ENCODE assay signal across 14 cellular contexts in genomic region chr5:41788800-41789395, GRCh38.
DNase-seq lines count a peak whose midpoint lies in the region; ATAC-seq and TF ChIP-seq lines count a peak whose summit lies in the region.
"Had no signal": no experiment of that assay in that cellular context is flagged by ENCODE, and none has a peak within 500 bp of the region (broad histone marks: within the 10 kb centered on the region; RNA-seq: fewer than 3 reads in every experiment).

No MANE protein-coding gene starts in this region.

- no peak overlapping the region for H3K4me3 Mint-ChIP-seq in GM23338
- no peak overlapping the region for H3K4me3 Mint-ChIP-seq in activated CD4-positive, alpha-beta memory T cell treated with anti-CD3 and anti-CD28 coated beads, Interleukin-2, amount 10 ng/mL, durations not matched to agents 7 days and 5 days
- H3K4me3 Mint-ChIP-seq: CD4-positive, alpha-beta T cell; stimulated activated effector memory CD8-positive, alpha-beta T cell treated with anti-CD3 and anti-CD28 coated beads, Interleukin-12 subunit alpha, Interleukin-12 subunit beta, amount 100 ng/mL, for 72 hours; T-helper 17 cell had no signal

- no peaks in the 10 kb centered on the region for H3K9me3 ChIP-seq in mammary epithelial cell (replicated peaks; ENCODE audit: insufficient read depth, low read length)
- H3K9me3 ChIP-seq in mesenchymal stem cell (ENCODE audit: control insufficient read depth, low read length), result no peaks in the 10 kb centered on the region

- POLR2A ChIA-PET in BJ (lab: Charles Lee), result interaction anchor here (0.6 kb wide), 1 partner anchor 31 kb away, joined by 9 read pairs; no protein-coding TSS in a partner anchor
- POLR2A ChIA-PET in activated CD4-positive, alpha-beta memory T cell treated with anti-CD3 and anti-CD28 coated beads, Interleukin-2, amount 10 ng/mL, durations not matched to agents 7 days and 5 days (lab: Charles Lee), result no interaction called here

- H3K18ac ChIP-seq in mesenchymal stem cell (ENCODE audit: low read depth in 1 of 2, low read length in 2 of 2), result no peak overlapping the region

- H3K4me2 ChIP-seq in KMS-11 (peak overlapping the region; percentile 49), mammary epithelial cell (ENCODE audit: insufficient read depth, low read depth, low read length) (peak overlapping the region; percentile 1), mesenchymal stem cell (ENCODE audit: low read length, poor library complexity, severe bottlenecking) (no peak overlapping the region), GM23338 (no peak overlapping the region)

- H3K36me3 ChIP-seq in BJ (ENCODE audit: control insufficient read depth, insufficient read depth, low read length) (no peaks in the 10 kb centered on the region), KMS-11 (ENCODE audit: insufficient read depth) (no peaks in the 10 kb centered on the region), mammary epithelial cell (ENCODE audit: insufficient read depth, low read length) (peaks cover 4% of the 10 kb centered on the region), mesenchymal stem cell (ENCODE audit: control insufficient read depth in 1 of 2, insufficient read depth in 2 of 2, low read depth in 1 of 2, low read length in 2 of 2) (no peaks in the 10 kb centered on the region), GM23338 (ENCODE audit: insufficient read depth) (no peaks in the 10 kb centered on the region)

- no peaks in the 10 kb centered on the region for H3F3A ChIP-seq in GM23338 (replicated peaks; ENCODE audit: low read depth)

- H2BK15ac ChIP-seq in mesenchymal stem cell (ENCODE audit: low read depth, poor library complexity, severe bottlenecking), result no peak overlapping the region

- no peak overlapping the region for H2BK5ac ChIP-seq in mesenchymal stem cell (ENCODE audit: low read depth, low read length, poor library complexity, severe bottlenecking)

- dilution Hi-C loops in mammary epithelial cell (cut with HindIII; ENCODE audit: low sequenced_read_pairs), result no loop called here

- DNase-seq in BJ (ENCODE audit: low read depth), result peak; percentile 18
- DNase-seq in mammary epithelial cell, result no peak
- DNase-seq in mesenchymal stem cell, result peak; percentile 19
- DNase-seq in SK-N-DZ (ENCODE audit: low spot score), result no peak
- DNase-seq in GM23338 (ENCODE audit: low spot score), result no peak
- no peak for DNase-seq in activated CD4-positive, alpha-beta memory T cell treated with anti-CD3 and anti-CD28 coated beads, Interleukin-2, amount 10 ng/mL, durations not matched to agents 7 days and 5 days
- no peak for DNase-seq in activated CD4-positive, CD25-positive, alpha-beta regulatory T cell (lab: John Stamatoyannopoulos, UW)
- DNase-seq: activated naive CD4-positive, alpha-beta T cell treated with Interleukin-2 at 50 U/mL for 16 hours; CD4-positive, alpha-beta T cell; head of caudate nucleus; NCI-H1048; T-helper 17 cell had no signal

- H3K4me3 ChIP-seq in BJ (ENCODE audit: low read depth, low read length) (no peak overlapping the region), KMS-11 (IDR thresholded peaks at IDR 0.05; ENCODE audit: insufficient read depth, low read depth, low read length) (no peak overlapping the region), mammary epithelial cell (replicated peaks in 1 of 3; ENCODE audit: insufficient read depth in 1 of 3, low read depth in 2 of 3, low read length in 3 of 3) (no peak overlapping the region), mesenchymal stem cell (ENCODE audit: insufficient read depth in 1 of 2, low read depth in 1 of 2, low read length in 2 of 2) (no peak overlapping the region), GM23338 (no peak overlapping the region)

- no peaks in the 10 kb centered on the region for H3K27me3 Mint-ChIP-seq in GM23338 (ENCODE audit: insufficient read depth, low read depth, poor library complexity)
- H3K27me3 Mint-ChIP-seq in activated CD4-positive, alpha-beta memory T cell treated with anti-CD3 and anti-CD28 coated beads, Interleukin-2, amount 10 ng/mL, durations not matched to agents 7 days and 5 days, result no peaks in the 10 kb centered on the region
- H3K27me3 Mint-ChIP-seq: CD4-positive, alpha-beta T cell; T-helper 17 cell had no signal

- H3K36me3 Mint-ChIP-seq in GM23338 (ENCODE audit: low read depth), result no peaks in the 10 kb centered on the region
- peaks cover 34% of the 10 kb centered on the region for H3K36me3 Mint-ChIP-seq in activated CD4-positive, alpha-beta memory T cell treated with anti-CD3 and anti-CD28 coated beads, Interleukin-2, amount 10 ng/mL, durations not matched to agents 7 days and 5 days (ENCODE audit: low read depth)

- H3K14ac ChIP-seq in mesenchymal stem cell (ENCODE audit: low read length in 2 of 2), result no peak overlapping the region

- BruUV-seq in mammary epithelial cell (replicated peaks; lab: Mats Ljungman, UMichigan), result no TSS peak

- H3K9ac ChIP-seq in KMS-11, result no peak overlapping the region
- no peak overlapping the region for H3K9ac ChIP-seq in mammary epithelial cell (ENCODE audit: insufficient read depth, low read length)
- peak overlapping the region; percentile 6 for H3K9ac ChIP-seq in mesenchymal stem cell (ENCODE audit: low read length)

- peaks cover 4% of the 10 kb centered on the region for H3K79me1 ChIP-seq in mesenchymal stem cell (replicated peaks; ENCODE audit: low read length, poor library complexity, severe bottlenecking)

- in situ Hi-C loops in mammary epithelial cell (cut with MboI; ENCODE audit: low sequenced_read_pairs in 2 of 2), result no loop called here

- H2BK120ac ChIP-seq in mesenchymal stem cell (ENCODE audit: low read depth, low read length), result no peak overlapping the region

- H3K4me1 Mint-ChIP-seq in GM23338, result peaks cover 20% of the 10 kb centered on the region
- peaks cover 7% of the 10 kb centered on the region for H3K4me1 Mint-ChIP-seq in activated CD4-positive, alpha-beta memory T cell treated with anti-CD3 and anti-CD28 coated beads, Interleukin-2, amount 10 ng/mL, durations not matched to agents 7 days and 5 days
- H3K4me1 Mint-ChIP-seq: stimulated activated effector memory CD8-positive, alpha-beta T cell treated with anti-CD3 and anti-CD28 coated beads, Interleukin-12 subunit alpha, Interleukin-12 subunit beta, amount 100 ng/mL, for 72 hours had no signal

- WGBS in mammary epithelial cell (ENCODE audit: low coverage, missing lambda C conversion rate), result 55% methylated on average over 2 of the region's 2 CpGs
- no CpG with 5 or more reads among the region's 2 CpGs for WGBS in mesenchymal stem cell

- H3K79me2 ChIP-seq in KMS-11 (ENCODE audit: insufficient read depth, low read depth) (no peaks in the 10 kb centered on the region), mammary epithelial cell (ENCODE audit: insufficient read depth, low read length) (no peaks in the 10 kb centered on the region), GM23338 (replicated peaks; ENCODE audit: insufficient read depth) (no peaks in the 10 kb centered on the region)

- H2BK12ac ChIP-seq in mesenchymal stem cell (ENCODE audit: low read length in 2 of 2), result no peak overlapping the region

- CTCF ChIA-PET in BJ (lab: Yijun Ruan, JAX) (no interaction called here), mammary epithelial cell (lab: Charles Lee; ENCODE audit: low non-redundant PET) (no interaction called here)
- CTCF ChIA-PET in activated CD4-positive, alpha-beta memory T cell treated with anti-CD3 and anti-CD28 coated beads, Interleukin-2, amount 10 ng/mL, durations not matched to agents 7 days and 5 days (lab: Charles Lee), result no interaction called here

- H3K9me3 Mint-ChIP-seq in GM23338, result no peaks in the 10 kb centered on the region
- H3K9me3 Mint-ChIP-seq in activated CD4-positive, alpha-beta memory T cell treated with anti-CD3 and anti-CD28 coated beads, Interleukin-2, amount 10 ng/mL, durations not matched to agents 7 days and 5 days, result no peaks in the 10 kb centered on the region
- H3K9me3 Mint-ChIP-seq: CD4-positive, alpha-beta T cell; stimulated activated effector memory CD8-positive, alpha-beta T cell treated with anti-CD3 and anti-CD28 coated beads, Interleukin-12 subunit alpha, Interleukin-12 subunit beta, amount 100 ng/mL, for 72 hours had no signal

- no peaks in the 10 kb centered on the region for H3K9me2 ChIP-seq in GM23338 (ENCODE audit: insufficient read depth)

- H4K8ac ChIP-seq in mesenchymal stem cell (ENCODE audit: low read length), result no peak overlapping the region

- no peak overlapping the region for H2AFZ ChIP-seq in KMS-11 (ENCODE audit: low read depth)
- H2AFZ ChIP-seq in mammary epithelial cell (ENCODE audit: low read depth, low read length), result no peak overlapping the region
- no peak overlapping the region for H2AFZ ChIP-seq in mesenchymal stem cell (ENCODE audit: low read depth, low read length)
- no peak overlapping the region for H2AFZ ChIP-seq in GM23338

- H3K27me3 ChIP-seq in BJ (ENCODE audit: control insufficient read depth, insufficient read depth, low read length), result no peaks in the 10 kb centered on the region
- H3K27me3 ChIP-seq in KMS-11 (ENCODE audit: insufficient read depth, low read depth), result no peaks in the 10 kb centered on the region
- no peaks in the 10 kb centered on the region for H3K27me3 ChIP-seq in mammary epithelial cell (ENCODE audit: insufficient read depth, low read length)
- no peaks in the 10 kb centered on the region for H3K27me3 ChIP-seq in mesenchymal stem cell (ENCODE audit: control insufficient read depth in 1 of 2, insufficient read depth in 1 of 2, low read length in 2 of 2)
- no peaks in the 10 kb centered on the region for H3K27me3 ChIP-seq in GM23338 (ENCODE audit: insufficient read depth)

- H4K20me1 ChIP-seq in KMS-11 (ENCODE audit: insufficient read depth) (no peaks in the 10 kb centered on the region), mammary epithelial cell (ENCODE audit: insufficient read depth, low read length) (no peaks in the 10 kb centered on the region), GM23338 (replicated peaks; ENCODE audit: insufficient read depth) (no peaks in the 10 kb centered on the region)

- H3K27ac ChIP-seq in KMS-11 (peak overlapping the region; percentile 61; the same call in 1 of the 2 replicates), mammary epithelial cell (ENCODE audit: insufficient read depth, low read depth, low read length) (no peak overlapping the region), mesenchymal stem cell (ENCODE audit: low read length, poor library complexity, severe bottlenecking) (peak overlapping the region; percentile 49), GM23338 (ENCODE audit: low read depth) (no peak overlapping the region)

- intact Hi-C loops in mammary epithelial cell (cut with micrococcal nuclease), result no loop called here

- TF ChIP-seq CTCF in BJ (IDR thresholded peaks at IDR 0.05; ENCODE audit: insufficient read depth, low read depth, low read length), result no peak
- no peak for TF ChIP-seq CTCF in KMS-11 (conservative IDR thresholded peaks at IDR 0.05; ENCODE audit: low read depth, low read length)
- TF ChIP-seq CTCF in mammary epithelial cell (conservative IDR thresholded peaks at IDR 0.05 in 1 of 2, IDR thresholded peaks at IDR 0.05 in 1 of 2; ENCODE audit: extremely low read depth in 1 of 2, insufficient read depth in 1 of 2, low read depth in 1 of 2, low read length in 2 of 2), result no peak
- TF ChIP-seq CTCF in GM23338 (conservative IDR thresholded peaks at IDR 0.05; ENCODE audit: low read depth in 2 of 2), result no peak

- peaks cover 57% of the 10 kb centered on the region for H3K4me1 ChIP-seq in KMS-11 (ENCODE audit: low read depth, poor library complexity, severe bottlenecking)
- H3K4me1 ChIP-seq in mammary epithelial cell (ENCODE audit: insufficient read depth, low read length), result peaks cover 12% of the 10 kb centered on the region
- H3K4me1 ChIP-seq in mesenchymal stem cell (ENCODE audit: control insufficient read depth, insufficient read depth, low read depth, low read length), result peaks cover 5% of the 10 kb centered on the region
- peaks cover 3% of the 10 kb centered on the region; the same call in 1 of the 2 replicates for H3K4me1 ChIP-seq in GM23338 (ENCODE audit: insufficient read depth)

- H3K27ac Mint-ChIP-seq in GM23338, result no peak overlapping the region
- no peak overlapping the region for H3K27ac Mint-ChIP-seq in activated CD4-positive, alpha-beta memory T cell treated with anti-CD3 and anti-CD28 coated beads, Interleukin-2, amount 10 ng/mL, durations not matched to agents 7 days and 5 days
- H3K27ac Mint-ChIP-seq: CD4-positive, alpha-beta T cell; stimulated activated effector memory CD8-positive, alpha-beta T cell treated with anti-CD3 and anti-CD28 coated beads, Interleukin-12 subunit alpha, Interleukin-12 subunit beta, amount 100 ng/mL, for 72 hours; T-helper 17 cell had no signal

- no peak overlapping the region for H4K91ac ChIP-seq in mesenchymal stem cell (ENCODE audit: low read length)

- no peak overlapping the region for H3K23ac ChIP-seq in mesenchymal stem cell (ENCODE audit: low read length in 2 of 2)

- no peak for ATAC-seq in GM23338
- ATAC-seq: stimulated activated effector memory CD8-positive, alpha-beta T cell treated with anti-CD3 and anti-CD28 coated beads, Interleukin-12 subunit alpha, Interleukin-12 subunit beta, amount 100 ng/mL, for 72 hours; T-helper 17 cell had no signal

- H3K4ac ChIP-seq in mesenchymal stem cell (ENCODE audit: low read depth in 1 of 2, low read length in 2 of 2), result no peak overlapping the region

- no peak overlapping the region for H2AK5ac ChIP-seq in mesenchymal stem cell (ENCODE audit: low read length, severe bottlenecking)

Comparison
In these comparisons a context has a peak if more than half of its experiments do, and no peak if none do; other contexts are left out.
1. DNase-seq: peak in BJ (single experiment) and mesenchymal stem cell (single experiment); none in mammary epithelial cell (single experiment), SK-N-DZ (single experiment), GM23338 (single experiment), activated CD4-positive, alpha-beta memory T cell treated with anti-CD3 and anti-CD28 coated beads, Interleukin-2, amount 10 ng/mL, durations not matched to agents 7 days and 5 days (single experiment) and activated CD4-positive, CD25-positive, alpha-beta regulatory T cell (0 of 4).
2. H3K27ac ChIP-seq: peak in KMS-11 (single experiment) and mesenchymal stem cell (single experiment); none in mammary epithelial cell (single experiment) and GM23338 (single experiment).
3. H3K4me2 ChIP-seq: peak in KMS-11 (single experiment) and mammary epithelial cell (single experiment); none in mesenchymal stem cell (single experiment) and GM23338 (single experiment).